In genomic region chr18:43596106-43596712, GRCh38 we compare ENCODE assay signal across 7 cellular contexts.
A peak's percentile ranks its signal among the peaks of the same experiment; 100 is the strongest.
DNase-seq lines count a peak whose midpoint lies in the region; ATAC-seq and TF ChIP-seq lines count a peak whose summit lies in the region.

No MANE protein-coding gene starts in this region.

- no peaks in the 10 kb centered on the region for H3K4me1 Mint-ChIP-seq in CD4-positive, alpha-beta memory T cell

- no peaks in the 10 kb centered on the region for H3K4me1 ChIP-seq in CD4-positive, alpha-beta memory T cell (ENCODE audit: insufficient read depth, low read length)

- CTCF ChIA-PET in CD4-positive, alpha-beta memory T cell (lab: Charles Lee; ENCODE audit: partially characterized antibody), result no interaction called here

- intact Hi-C loops in posterior vena cava (cut with DNase I), result no loop called here
- intact Hi-C loops in CD4-positive, alpha-beta memory T cell (cut with micrococcal nuclease), result loop anchor here (5.0 to 10.0 kb wide), 2 partner anchors 1301 to 1544 kb away; no protein-coding TSS in a partner anchor

- TF ChIP-seq POLR2A in GM18505 (IDR thresholded peaks at IDR 0.05; ENCODE audit: borderline replicate concordance, extremely low read depth, insufficient read depth, insufficient read length), result no peak

- H3K36me3 ChIP-seq in WERI-Rb-1, result no peaks in the 10 kb centered on the region
- H3K36me3 ChIP-seq in CD4-positive, alpha-beta memory T cell (ENCODE audit: insufficient read depth, low read length), result no peaks in the 10 kb centered on the region

- no peaks in the 10 kb centered on the region for H3K9me3 ChIP-seq in WERI-Rb-1 (ENCODE audit: severe bottlenecking)
- no peaks in the 10 kb centered on the region for H3K9me3 ChIP-seq in CD4-positive, alpha-beta memory T cell (ENCODE audit: control insufficient read depth in 1 of 2, low read length in 2 of 2)

- peak; percentile 44 for DNase-seq in NCI-H1417 treated with DMSO at 0.1 percent for 48 hours (lab: John Stamatoyannopoulos, UW)
- no peak for DNase-seq in WERI-Rb-1
- DNase-seq in kidney glomerular epithelial cell (lab: John Stamatoyannopoulos, UW), result peak; percentile 27
- no peak for DNase-seq in posterior vena cava (ENCODE audit: low spot score)
- DNase-seq in CD4-positive, alpha-beta memory T cell, result no peak

- H3K27ac ChIP-seq in WERI-Rb-1, result no peak overlapping the region
- H3K27ac ChIP-seq in CD4-positive, alpha-beta memory T cell (ENCODE audit: low read depth, low read length), result no peak overlapping the region

- peak; percentile 47 for TF ChIP-seq CTCF in WERI-Rb-1 (IDR thresholded peaks at IDR 0.05; ENCODE audit: low read depth, low read length)

- no peak overlapping the region for H3K4me3 ChIP-seq in WERI-Rb-1 (ENCODE audit: low read depth, low read length)
- H3K4me3 ChIP-seq in CD4-positive, alpha-beta memory T cell (ENCODE audit: low read length in 2 of 2), result no peak overlapping the region

- peaks cover 0 to 1% (median 0%) of the 10 kb centered on the region in 8 donors for H3K9me3 Mint-ChIP-seq in CD4-positive, alpha-beta memory T cell

- H3K27me3 ChIP-seq in WERI-Rb-1 (ENCODE audit: insufficient read depth, low read depth, severe bottlenecking), result no peaks in the 10 kb centered on the region
- H3K27me3 ChIP-seq in CD4-positive, alpha-beta memory T cell (ENCODE audit: insufficient read depth, low read length), result no peaks in the 10 kb centered on the region

- no peaks in the 10 kb centered on the region for H3K27me3 Mint-ChIP-seq in CD4-positive, alpha-beta memory T cell

- no peak overlapping the region for H3K27ac Mint-ChIP-seq in CD4-positive, alpha-beta memory T cell

- no peaks in the 10 kb centered on the region for H3K36me3 Mint-ChIP-seq in CD4-positive, alpha-beta memory T cell

- no peak overlapping the region for H3K4me3 Mint-ChIP-seq in CD4-positive, alpha-beta memory T cell

- ATAC-seq in GM18505 (IDR thresholded peaks at IDR 0.05; ENCODE audit: unreplicated experiment) (peak; percentile 76), HG02642 (IDR thresholded peaks at IDR 0.05; ENCODE audit: poor library complexity, unreplicated experiment) (peak; percentile 64)

- POLR2A ChIA-PET in CD4-positive, alpha-beta memory T cell (lab: Charles Lee; ENCODE audit: partially characterized antibody), result no interaction called here

Comparison
In these comparisons a context has a peak if more than half of its experiments do, and no peak if none do; other contexts are left out.
1. DNase-seq: peak in NCI-H1417 treated with DMSO at 0.1 percent for 48 hours (single experiment) and kidney glomerular epithelial cell (single experiment); none in WERI-Rb-1 (single experiment), posterior vena cava (single experiment) and CD4-positive, alpha-beta memory T cell (0 of 5).